8 cellular contexts compared by ENCODE assay signal in the genomic region with DNA sequence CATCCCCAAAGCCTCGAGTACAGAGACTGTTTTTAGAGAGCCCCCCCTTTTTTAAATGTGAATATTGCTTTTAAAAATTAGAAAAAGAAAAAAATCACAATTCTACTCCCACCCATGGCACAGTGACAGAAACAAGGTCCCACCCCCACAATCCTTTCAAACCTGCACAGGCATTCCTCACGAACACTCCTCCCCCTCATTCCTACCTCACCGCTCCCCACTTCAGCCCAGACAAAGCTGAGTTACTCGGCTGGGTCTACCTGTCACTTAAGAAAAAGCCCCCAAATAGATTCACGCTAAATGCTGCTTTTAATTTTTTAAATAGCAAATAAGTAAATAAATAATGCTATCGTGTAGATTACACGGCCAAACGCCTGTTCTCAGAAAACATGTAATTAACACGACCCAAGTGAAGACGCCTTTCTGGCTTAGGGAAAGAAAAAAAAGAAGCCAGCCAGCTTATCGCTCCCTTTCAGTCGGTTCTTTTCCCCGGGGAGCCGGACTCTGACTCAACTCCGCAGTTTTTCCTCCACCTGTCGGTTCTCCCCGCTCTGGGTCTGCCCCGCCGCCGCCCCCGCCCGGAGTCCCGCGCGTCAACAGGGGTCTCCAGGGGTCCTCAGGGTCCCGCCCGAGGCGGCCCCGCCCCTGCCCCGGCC. TPM values are rescaled to one million over a fixed set of nuclear protein-coding genes. Genes with fewer than 3 reads are reported as not detected.
DNase-seq lines count a peak whose midpoint lies in the region; ATAC-seq and TF ChIP-seq lines count a peak whose summit lies in the region.

No MANE protein-coding gene starts in this region.

- H3K36me3 ChIP-seq in body of pancreas (replicated peaks in 1 of 2; ENCODE audit: insufficient read depth in 1 of 2, low read depth in 2 of 2) (no peaks in the 10 kb centered on the region), liver (ENCODE audit: control insufficient read depth in 4 of 4, insufficient read depth in 3 of 4, low read depth in 1 of 4, low read length in 3 of 4) (no peaks in the 10 kb centered on the region), thymus (ENCODE audit: control insufficient read depth, insufficient read depth) (no peaks in the 10 kb centered on the region)

- H3K27me3 ChIP-seq in body of pancreas (no peaks in the 10 kb centered on the region), liver (ENCODE audit: control insufficient read depth in 4 of 4, insufficient read depth in 4 of 4, low read length in 3 of 4) (no peaks in the 10 kb centered on the region), thymus (ENCODE audit: control insufficient read depth, insufficient read depth) (peaks cover 17% of the 10 kb centered on the region)

- no peak for ATAC-seq in body of pancreas
- no peak for ATAC-seq in HG02759 (IDR thresholded peaks at IDR 0.05; ENCODE audit: unreplicated experiment)

- no peaks in the 10 kb centered on the region for H3K9me3 ChIP-seq in body of pancreas
- no peaks in the 10 kb centered on the region for H3K9me3 ChIP-seq in liver (ENCODE audit: control insufficient read depth in 4 of 4, low read length in 3 of 4)
- H3K9me3 ChIP-seq in thymus (ENCODE audit: control insufficient read depth), result no peaks in the 10 kb centered on the region

- DNase-seq in NCI-H345 treated with DMSO at 0.1 percent for 48 hours (lab: John Stamatoyannopoulos, UW; ENCODE audit: unreplicated experiment) (peak; percentile 30), NCI-H345 (lab: John Stamatoyannopoulos, UW) (no peak), LoVo (ENCODE audit: low spot score) (peak; percentile 50), body of pancreas (peak in 3 of 4 donors; percentile 19 to 26 (median 22)), GM20000 (ENCODE audit: low spot score) (no peak)

- H3K27ac ChIP-seq in body of pancreas (peak overlapping the region; percentile 90 to 97 (median 92)), liver (ENCODE audit: low read depth in 1 of 2, low read length in 2 of 2) (peak overlapping the region; percentile 64 to 65), thymus (ENCODE audit: low read depth) (peak overlapping the region; percentile 52)

- no peak for TF ChIP-seq POLR2A in body of pancreas (IDR thresholded peaks at IDR 0.05)

- no peak for TF ChIP-seq RAD21 in liver (IDR thresholded peaks at IDR 0.05)

- H3K9ac ChIP-seq in liver (ENCODE audit: low read depth in 1 of 2, low read length in 2 of 2), result peak overlapping the region in 1 of 2 donors; percentile 62

- intact Hi-C loops in body of pancreas (cut with DNase I), result no loop called here

- TF ChIP-seq CTCF in body of pancreas (IDR thresholded peaks at IDR 0.05), result no peak
- TF ChIP-seq CTCF in liver (IDR thresholded peaks at IDR 0.05; ENCODE audit: low read depth, low read length, missing input control), result no peak
- TF ChIP-seq CTCF in GM20000 (IDR thresholded peaks at IDR 0.05; ENCODE audit: extremely low read depth, missing control alignments), result no peak

- H3K4me3 ChIP-seq in body of pancreas, result peak overlapping the region; percentile 17 to 51
- peak overlapping the region; percentile 72 to 95 (median 78) for H3K4me3 ChIP-seq in liver (ENCODE audit: low read depth in 1 of 3, low read length in 3 of 3)
- H3K4me3 ChIP-seq in thymus (ENCODE audit: low read length), result peak overlapping the region; percentile 84

- peaks cover 20% of the 10 kb centered on the region for H3K4me1 ChIP-seq in body of pancreas
- peaks cover 0 to 17% (median 8%) of the 10 kb centered on the region in 4 donors for H3K4me1 ChIP-seq in liver (ENCODE audit: control insufficient read depth in 4 of 4, insufficient read depth in 4 of 4, low read length in 3 of 4)
- no peaks in the 10 kb centered on the region for H3K4me1 ChIP-seq in thymus (ENCODE audit: control insufficient read depth, insufficient read depth, low read length)

- WGBS in body of pancreas, 2 donors, result 1% methylated on average over 18 to 30 of the region's 30 CpGs
- WGBS in liver, result 3% methylated on average over 30 of the region's 30 CpGs
- WGBS in thymus, result 2% methylated on average over 30 of the region's 30 CpGs

TF ChIP-seq in liver, 16 proteins besides CTCF, POLR2A, EP300 and RAD21:
- no peak for TF ChIP-seq GABPA (IDR thresholded peaks at IDR 0.05 in 1 of 2, conservative IDR thresholded peaks at IDR 0.05 in 1 of 2)
- TF ChIP-seq, protein P1, sequence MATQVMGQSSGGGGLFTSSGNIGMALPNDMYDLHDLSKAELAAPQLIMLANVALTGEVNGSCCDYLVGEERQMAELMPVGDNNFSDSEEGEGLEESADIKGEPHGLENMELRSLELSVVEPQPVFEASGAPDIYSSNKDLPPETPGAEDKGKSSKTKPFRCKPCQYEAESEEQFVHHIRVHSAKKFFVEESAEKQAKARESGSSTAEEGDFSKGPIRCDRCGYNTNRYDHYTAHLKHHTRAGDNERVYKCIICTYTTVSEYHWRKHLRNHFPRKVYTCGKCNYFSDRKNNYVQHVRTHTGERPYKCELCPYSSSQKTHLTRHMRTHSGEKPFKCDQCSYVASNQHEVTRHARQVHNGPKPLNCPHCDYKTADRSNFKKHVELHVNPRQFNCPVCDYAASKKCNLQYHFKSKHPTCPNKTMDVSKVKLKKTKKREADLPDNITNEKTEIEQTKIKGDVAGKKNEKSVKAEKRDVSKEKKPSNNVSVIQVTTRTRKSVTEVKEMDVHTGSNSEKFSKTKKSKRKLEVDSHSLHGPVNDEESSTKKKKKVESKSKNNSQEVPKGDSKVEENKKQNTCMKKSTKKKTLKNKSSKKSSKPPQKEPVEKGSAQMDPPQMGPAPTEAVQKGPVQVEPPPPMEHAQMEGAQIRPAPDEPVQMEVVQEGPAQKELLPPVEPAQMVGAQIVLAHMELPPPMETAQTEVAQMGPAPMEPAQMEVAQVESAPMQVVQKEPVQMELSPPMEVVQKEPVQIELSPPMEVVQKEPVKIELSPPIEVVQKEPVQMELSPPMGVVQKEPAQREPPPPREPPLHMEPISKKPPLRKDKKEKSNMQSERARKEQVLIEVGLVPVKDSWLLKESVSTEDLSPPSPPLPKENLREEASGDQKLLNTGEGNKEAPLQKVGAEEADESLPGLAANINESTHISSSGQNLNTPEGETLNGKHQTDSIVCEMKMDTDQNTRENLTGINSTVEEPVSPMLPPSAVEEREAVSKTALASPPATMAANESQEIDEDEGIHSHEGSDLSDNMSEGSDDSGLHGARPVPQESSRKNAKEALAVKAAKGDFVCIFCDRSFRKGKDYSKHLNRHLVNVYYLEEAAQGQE (IDR thresholded peaks at IDR 0.05), result no peak
- TF ChIP-seq SP1 (IDR thresholded peaks at IDR 0.05), result no peak
- no peak for TF ChIP-seq YY1 (IDR thresholded peaks at IDR 0.05)
- no peak for TF ChIP-seq FOXA2 (IDR thresholded peaks at IDR 0.05)

RNA-seq across cellular contexts. Expression of a gene that starts 0.7 kb away (rescaled TPM):
- total RNA-seq in body of pancreas (10 to 100 TPM in 1 of 2 donors, 1 to 10 TPM in 1; 5.9 to 12.2 TPM), liver (1 to 10 TPM; 3.1 to 3.8 TPM)
- polyA plus RNA-seq in liver (1 to 10 TPM in 1 of 2 donors, under 1 TPM in 1; 0.69 to 1.8 TPM), thymus (5.1 TPM)

Comparison
In these comparisons a context has a peak if more than half of its experiments do, and no peak if none do; other contexts are left out.
1. DNase-seq: peak in NCI-H345 treated with DMSO at 0.1 percent for 48 hours (single experiment), LoVo (single experiment) and body of pancreas (3 of 4); none in NCI-H345 (single experiment) and GM20000 (single experiment).
2. H3K4me3 ChIP-seq: peak in every context shown above with its lines; median percentile 84 in thymus; 78 in liver; 34 in body of pancreas.
3. Peak in every context shown above with its lines, with median percentiles within 50 percentile points of each other: H3K27ac ChIP-seq.